In the genomic region with DNA sequence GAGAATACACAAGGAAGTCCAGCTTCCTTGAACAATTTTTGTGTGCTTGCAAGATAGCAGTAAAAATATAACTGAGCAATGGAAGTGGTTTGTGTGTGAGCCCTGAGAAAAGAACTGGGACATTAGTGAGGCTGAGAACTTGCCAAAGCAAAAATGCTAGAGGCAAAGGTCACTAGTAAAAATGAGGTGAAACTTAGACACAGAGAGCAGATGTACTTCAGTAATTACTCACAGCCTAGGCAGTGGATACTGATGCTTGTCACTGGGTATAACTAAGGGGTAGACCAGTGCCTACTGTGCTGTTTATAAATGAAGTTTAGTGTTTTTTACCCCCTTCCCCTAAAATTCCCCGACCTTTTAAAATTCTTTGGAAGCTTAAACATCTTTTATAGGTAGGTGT, we compare ENCODE assay signal across 21 cellular contexts.
DNase-seq lines count a peak whose midpoint lies in the region; ATAC-seq and TF ChIP-seq lines count a peak whose summit lies in the region.
"Had no signal": no experiment of that assay in that cellular context is flagged by ENCODE, and none has a peak within 500 bp of the region (broad histone marks: within the 10 kb centered on the region; RNA-seq: fewer than 3 reads in every experiment).

No MANE protein-coding gene starts in this region.

- no peaks in the 10 kb centered on the region for H3K36me3 ChIP-seq in Peyer's patch
- H3K36me3 ChIP-seq: gastroesophageal sphincter, left lung, stomach, upper lobe of right lung had no signal

- H3K4me3 ChIP-seq in Peyer's patch = no peak overlapping the region
- H3K4me3 ChIP-seq: gastroesophageal sphincter, GM23338, left lung, stomach, upper lobe of right lung had no signal

- no peaks in the 10 kb centered on the region for H3K4me1 ChIP-seq in Peyer's patch
- H3K4me1 ChIP-seq: stomach had no signal

- no peak for TF ChIP-seq POLR2A in Peyer's patch (IDR thresholded peaks at IDR 0.05)

- no peak for TF ChIP-seq CTCF in Peyer's patch (IDR thresholded peaks at IDR 0.05)

- H3K9me3 ChIP-seq in Peyer's patch = no peaks in the 10 kb centered on the region
- H3K9me3 ChIP-seq: left lung, upper lobe of right lung had no signal

- ATAC-seq in GM19351 (IDR thresholded peaks at IDR 0.05; ENCODE audit: unreplicated experiment) (peak; percentile 75), HG03439 (IDR thresholded peaks at IDR 0.05; ENCODE audit: unreplicated experiment) (peak; percentile 77), HG03135 (IDR thresholded peaks at IDR 0.05; ENCODE audit: unreplicated experiment) (no peak)
- ATAC-seq: gastroesophageal sphincter, GM23338, left lung, Right ventricle myocardium inferior, upper lobe of right lung had no signal

- DNase-seq in EL (peak; percentile 29), iris pigment epithelial cell (ENCODE audit: low read depth) (peak; percentile 45), AML-193 (lab: John Stamatoyannopoulos, UW) (no peak), Peyer's patch (no peak)
- no peak for DNase-seq in stimulated activated CD4-positive, alpha-beta T cell treated with anti-CD3 and anti-CD28 coated beads, Interleukin-4, amount 100 ng/mL, for 4 hours
- DNase-seq: activated CD4-positive, alpha-beta T cell treated with anti-CD3 and anti-CD28 coated beads, Interleukin-2, amount 50 U/mL, for 4 hours; activated T-cell treated with anti-CD3 and anti-CD28 coated beads, Interleukin-2, amount 50 U/mL, for 24 hours; dermis blood vessel endothelial cell; DND-41; left lung; NCI-H1105; NCI-H2081 treated with DMSO at 0.1 percent for 48 hours; NCI-H524 treated with DMSO at 0.1 percent for 48 hours; stomach; upper lobe of right lung had no signal

- H3K27ac ChIP-seq in Peyer's patch = no peak overlapping the region
- H3K27ac ChIP-seq: gastroesophageal sphincter, left lung, stomach, upper lobe of right lung had no signal

- no peaks in the 10 kb centered on the region for H3K27me3 ChIP-seq in Peyer's patch
- H3K27me3 ChIP-seq: gastroesophageal sphincter, left lung, stomach, upper lobe of right lung had no signal

Comparison
In these comparisons a context has a peak if more than half of its experiments do, and no peak if none do; other contexts are left out.
1. DNase-seq: peak in EL (single experiment) and iris pigment epithelial cell (single experiment); none in stimulated activated CD4-positive, alpha-beta T cell treated with anti-CD3 and anti-CD28 coated beads, Interleukin-4, amount 100 ng/mL, for 4 hours (0 of 2), AML-193 (0 of 2) and Peyer's patch (0 of 3).